ENCODE assay signal across 1 cellular context in genomic region chr6:166259296-166259977, GRCh38.
TF ChIP-seq lines count a peak whose summit lies in the region.

No MANE protein-coding gene starts in this region.

TF ChIP-seq in HCT116, 20 proteins besides CTCF, POLR2A, EP300 and RAD21 (continued from another document):
- TF ChIP-seq REST (IDR thresholded peaks at IDR 0.05; ENCODE audit: low read depth) (no peak), EZH2 (IDR thresholded peaks at IDR 0.05) (no peak)
